Comparison of ENCODE assay signal across 1 cellular context in the genomic region with DNA sequence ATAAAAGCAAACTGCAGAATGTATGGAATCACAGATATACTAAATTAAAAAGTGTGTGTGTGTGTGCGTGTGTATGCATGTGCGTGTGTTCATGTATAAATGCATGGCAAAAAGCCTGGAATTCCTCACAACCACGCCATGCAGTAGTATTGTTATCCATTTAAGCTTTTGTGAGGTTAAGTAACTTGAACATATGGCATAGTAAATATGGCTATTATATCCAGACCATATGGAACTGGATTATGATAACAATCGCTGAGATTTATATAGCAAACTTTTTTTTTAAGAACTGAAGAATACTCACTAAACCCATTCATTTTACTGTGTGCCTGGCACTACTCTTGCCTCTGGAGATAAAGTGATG.
TF ChIP-seq lines count a peak whose summit lies in the region.

No MANE protein-coding gene starts in this region.

TF ChIP-seq in IMR-90, 13 proteins besides CTCF, POLR2A, EP300 and RAD21:
- TF ChIP-seq MAZ (IDR thresholded peaks at IDR 0.05; ENCODE audit: borderline replicate concordance, low read depth, low read length) (no peak), RFX5 (IDR thresholded peaks at IDR 0.05; ENCODE audit: low read depth, low read length) (no peak), FOS (IDR thresholded peaks at IDR 0.05; ENCODE audit: low read depth, low read length) (no peak), CEBPB (IDR thresholded peaks at IDR 0.05; ENCODE audit: low read depth, low read length) (no peak), RCOR1 (IDR thresholded peaks at IDR 0.05; ENCODE audit: insufficient replicate concordance, low read length) (no peak), MAFK (IDR thresholded peaks at IDR 0.05; ENCODE audit: low read depth, low read length) (no peak), SMC3 (IDR thresholded peaks at IDR 0.05; ENCODE audit: low read depth, low read length) (no peak), CHD1 (IDR thresholded peaks at IDR 0.05; ENCODE audit: low read depth, low read length) (no peak), NFE2L2 (IDR thresholded peaks at IDR 0.05; ENCODE audit: low read depth, low read length) (no peak), BHLHE40 (IDR thresholded peaks at IDR 0.05; ENCODE audit: low read depth, low read length) (no peak), MXI1 (IDR thresholded peaks at IDR 0.05; ENCODE audit: borderline replicate concordance, low read depth, low read length) (no peak)
- TF ChIP-seq, protein P1, sequence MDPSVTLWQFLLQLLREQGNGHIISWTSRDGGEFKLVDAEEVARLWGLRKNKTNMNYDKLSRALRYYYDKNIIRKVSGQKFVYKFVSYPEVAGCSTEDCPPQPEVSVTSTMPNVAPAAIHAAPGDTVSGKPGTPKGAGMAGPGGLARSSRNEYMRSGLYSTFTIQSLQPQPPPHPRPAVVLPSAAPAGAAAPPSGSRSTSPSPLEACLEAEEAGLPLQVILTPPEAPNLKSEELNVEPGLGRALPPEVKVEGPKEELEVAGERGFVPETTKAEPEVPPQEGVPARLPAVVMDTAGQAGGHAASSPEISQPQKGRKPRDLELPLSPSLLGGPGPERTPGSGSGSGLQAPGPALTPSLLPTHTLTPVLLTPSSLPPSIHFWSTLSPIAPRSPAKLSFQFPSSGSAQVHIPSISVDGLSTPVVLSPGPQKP (IDR thresholded peaks at IDR 0.05; ENCODE audit: borderline replicate concordance, low read depth, low read length), result no peak
- TF ChIP-seq, protein P2, sequence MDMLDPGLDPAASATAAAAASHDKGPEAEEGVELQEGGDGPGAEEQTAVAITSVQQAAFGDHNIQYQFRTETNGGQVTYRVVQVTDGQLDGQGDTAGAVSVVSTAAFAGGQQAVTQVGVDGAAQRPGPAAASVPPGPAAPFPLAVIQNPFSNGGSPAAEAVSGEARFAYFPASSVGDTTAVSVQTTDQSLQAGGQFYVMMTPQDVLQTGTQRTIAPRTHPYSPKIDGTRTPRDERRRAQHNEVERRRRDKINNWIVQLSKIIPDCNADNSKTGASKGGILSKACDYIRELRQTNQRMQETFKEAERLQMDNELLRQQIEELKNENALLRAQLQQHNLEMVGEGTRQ (IDR thresholded peaks at IDR 0.05; ENCODE audit: low read depth, low read length), result no peak
